ENCODE assay signal across 16 cellular contexts in genomic region chr6:13434777-13435176, GRCh38.
"Had no signal": no experiment of that assay in that cellular context is flagged by ENCODE, and none has a peak within 500 bp of the region (broad histone marks: within the 10 kb centered on the region; RNA-seq: fewer than 3 reads in every experiment).

No MANE protein-coding gene starts in this region.

- H3K36me3 ChIP-seq: suprapubic skin had no signal

- H3K9me3 Mint-ChIP-seq: type B pancreatic cell, WTC11 had no signal

- H3K27me3 ChIP-seq: suprapubic skin had no signal

- H3K4me3 Mint-ChIP-seq: nephron; T-helper 1 cell treated with Interleukin-12 subunit alpha and Interleukin-12 subunit beta and Interleukin-4 antibody, amounts not matched to agents 30 μg/mL and 1 μg/mL, for 36 hours; type B pancreatic cell; WTC11 had no signal

- H3K4me1 Mint-ChIP-seq: nephron had no signal

- H3K36me3 Mint-ChIP-seq: type B pancreatic cell, WTC11 had no signal

- H3K27ac ChIP-seq: epithelial cell of prostate, psoas muscle, suprapubic skin had no signal

- DNase-seq: activated CD4-positive, alpha-beta T cell treated with anti-CD3 and anti-CD28 coated beads, Interleukin-2, amount 50 U/mL, for 4 hours; activated naive CD4-positive, alpha-beta T cell; cortex of kidney; effector CD8-positive, alpha-beta T cell; left colon; mammary epithelial cell; psoas muscle; stimulated activated CD4-positive, alpha-beta T cell treated with anti-CD3 and anti-CD28 coated beads, Interleukin-12 subunit alpha, Interleukin-12 subunit beta, amount 100 ng/mL, for 4 hours; stimulated activated naive CD8-positive, alpha-beta T cell treated with anti-CD3 and anti-CD28 coated beads, Interleukin-15, Interleukin-2, amounts not matched to agents 100 U/mL and 50 U/mL, for 24 hours had no signal

- H3K9me3 ChIP-seq: psoas muscle, suprapubic skin had no signal

- ATAC-seq: left colon; psoas muscle; sciatic nerve; stimulated activated naive CD8-positive, alpha-beta T cell treated with anti-CD3 and anti-CD28 coated beads, Interleukin-15, Interleukin-2, amounts not matched to agents 100 U/mL and 50 U/mL, for 24 hours; WTC11 had no signal

- H3K4me3 ChIP-seq: psoas muscle, suprapubic skin had no signal

- H3K4me1 ChIP-seq: suprapubic skin had no signal

- H3K27me3 Mint-ChIP-seq: type B pancreatic cell had no signal

- H3K27ac Mint-ChIP-seq: nephron, type B pancreatic cell, WTC11 had no signal
